ENCODE assay signal across 1 cellular context in the genomic region with DNA sequence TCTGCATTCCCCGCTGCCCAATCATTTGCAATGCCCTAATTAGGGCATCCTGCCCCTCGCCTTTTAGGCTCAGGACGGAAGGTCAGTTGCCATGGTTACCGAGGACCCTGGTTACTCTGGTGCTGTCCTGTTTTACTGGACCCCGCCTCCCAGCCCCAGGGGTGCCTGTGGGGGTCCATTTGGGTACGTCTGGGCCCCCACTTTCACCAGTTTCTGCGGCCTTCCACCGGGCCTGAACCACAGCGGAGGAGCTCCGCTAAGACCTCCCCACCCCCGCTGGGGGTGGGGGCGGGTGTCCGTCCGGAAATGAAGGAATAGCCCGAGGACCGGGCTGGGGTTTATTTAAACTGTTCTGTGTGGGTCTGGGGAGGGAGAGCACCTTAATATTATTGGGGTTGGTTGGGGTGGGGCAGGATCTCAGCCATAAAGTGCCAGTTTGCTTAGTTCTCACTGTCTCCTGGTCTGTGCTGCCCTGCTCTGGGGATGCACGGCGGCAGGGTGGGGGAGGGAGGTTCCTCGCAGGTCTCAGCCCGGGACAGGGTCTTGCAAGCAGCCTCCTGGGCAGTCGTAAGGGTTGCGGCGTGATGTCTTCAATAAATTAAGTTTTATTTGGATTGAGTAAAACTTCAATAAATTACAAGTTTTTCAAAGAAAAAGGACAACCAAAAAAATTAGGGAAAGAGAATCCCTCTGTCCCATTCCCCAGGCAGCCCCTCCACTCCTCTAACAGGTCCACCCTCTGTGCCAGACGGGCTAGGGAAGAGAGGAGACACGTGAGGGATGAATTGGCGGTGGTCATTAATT.
TF ChIP-seq lines count a peak whose summit lies in the region.

No MANE protein-coding gene starts in this region.

TF ChIP-seq in H1, 55 proteins besides CTCF, POLR2A, EP300 and RAD21:
- TF ChIP-seq YY1 (IDR thresholded peaks at IDR 0.05; ENCODE audit: low read depth, low read length) (no peak), GABPA (IDR thresholded peaks at IDR 0.05; ENCODE audit: borderline replicate concordance, insufficient read depth, low read length) (no peak; the same call in 1 of the 2 replicates), SRF (IDR thresholded peaks at IDR 0.05; ENCODE audit: low read depth, low read length) (peak; percentile 76; the same call in 1 of the 2 replicates), POU5F1 (IDR thresholded peaks at IDR 0.05; ENCODE audit: low read depth, low read length) (no peak), TBP (IDR thresholded peaks at IDR 0.05; ENCODE audit: low read depth, low read length) (no peak), SIN3A (conservative IDR thresholded peaks at IDR 0.05 in 1 of 2, IDR thresholded peaks at IDR 0.05 in 1 of 2; ENCODE audit: low read depth in 1 of 2, low read length in 2 of 2) (0 out of 4 replicates have a peak, but pooled peaks of 1 of the 2 experiments have one; percentile 7), BCL11A (IDR thresholded peaks at IDR 0.05; ENCODE audit: low read depth in 2 of 2, low read length in 2 of 2) (no peak), ZNF274 (IDR thresholded peaks at IDR 0.05; ENCODE audit: borderline replicate concordance, extremely low read depth, low read length) (no peak)
